In the genomic region with DNA sequence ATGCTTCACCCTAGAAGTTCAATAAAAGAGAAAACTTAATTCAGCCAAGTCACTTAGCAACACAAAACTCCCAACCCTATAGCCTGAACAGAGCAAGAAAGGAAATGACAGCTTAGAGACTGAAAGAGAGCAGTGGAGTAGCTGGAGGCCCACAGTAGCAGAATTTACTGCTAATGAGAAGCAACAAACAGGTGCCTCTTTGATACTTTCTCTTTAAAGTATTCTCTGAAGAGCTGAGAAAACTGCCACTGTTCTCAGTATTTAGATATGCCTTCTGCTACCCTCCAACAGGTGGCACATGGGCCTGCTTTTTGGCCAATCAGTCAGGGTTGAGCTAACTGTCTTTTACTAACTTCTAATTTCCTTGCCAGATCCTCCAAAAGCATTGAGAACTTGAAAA, we compare ENCODE assay signal across 11 cellular contexts.
DNase-seq lines count a peak whose midpoint lies in the region; ATAC-seq and TF ChIP-seq lines count a peak whose summit lies in the region.
"Had no signal": no experiment of that assay in that cellular context is flagged by ENCODE, and none has a peak within 500 bp of the region (broad histone marks: within the 10 kb centered on the region; RNA-seq: fewer than 3 reads in every experiment).

No MANE protein-coding gene starts in this region.

- no peaks in the 10 kb centered on the region for H3K27me3 Mint-ChIP-seq in Calu3 (ENCODE audit: unreplicated experiment)
- no peaks in the 10 kb centered on the region for H3K27me3 Mint-ChIP-seq in activated B cell treated with CpG ODN at 0.5 μM for 24 hours

- H3K4me1 Mint-ChIP-seq in Calu3 (ENCODE audit: low read depth, unreplicated experiment): peaks cover 26% of the 10 kb centered on the region
- peaks cover 3% of the 10 kb centered on the region for H3K4me1 Mint-ChIP-seq in activated B cell treated with CpG ODN at 0.5 μM for 24 hours

- intact Hi-C loops in Calu3 (cut with micrococcal nuclease; ENCODE audit: unreplicated experiment): no loop called here
- intact Hi-C loops in activated B cell treated with CpG ODN at 0.5 μM for 24 hours (cut with micrococcal nuclease): loop anchor here (1.0 to 5.0 kb wide), 3 partner anchors 94 to 397 kb away; no protein-coding TSS in a partner anchor

- TF ChIP-seq CTCF in Calu3 (IDR thresholded peaks at IDR 0.05; ENCODE audit: unreplicated experiment) (no peak), activated B cell treated with CpG ODN at 0.5 μM for 24 hours (IDR thresholded peaks at IDR 0.05) (no peak)

- no peak overlapping the region for H3K27ac Mint-ChIP-seq in Calu3 (ENCODE audit: unreplicated experiment)
- H3K27ac Mint-ChIP-seq in activated B cell treated with CpG ODN at 0.5 μM for 24 hours: no peak overlapping the region

- peak; percentile 16 for DNase-seq in Calu3
- DNase-seq in activated B cell treated with CpG ODN at 0.5 μM for 24 hours: no peak
- DNase-seq in NCI-H774 (lab: John Stamatoyannopoulos, UW): no peak
- DNase-seq in activated CD8-positive, alpha-beta memory T cell treated with anti-CD3 and anti-CD28 coated beads for 24 hours: no peak
- DNase-seq in glomerular visceral epithelial cell (ENCODE audit: extremely low spot score): no peak
- DNase-seq: cortex of kidney, hypothalamus, transverse colon had no signal

- CTCF ChIA-PET in Calu3 (lab: Charles Lee) (interaction anchor here (0.6 to 1.3 kb wide), 4 partner anchors 11 to 1197 kb away, joined by 3 to 5 read pairs (median 3); no protein-coding TSS in a partner anchor), activated B cell treated with CpG ODN at 0.5 μM for 24 hours (lab: Charles Lee) (interaction anchor here (1.0 to 1.8 kb wide), 7 partner anchors 29 to 281 kb away, joined by 3 to 10 read pairs (median 3); no protein-coding TSS in a partner anchor)

- H3K9me3 Mint-ChIP-seq in Calu3 (ENCODE audit: low read depth, unreplicated experiment) (no peaks in the 10 kb centered on the region), activated B cell treated with CpG ODN at 0.5 μM for 24 hours (no peaks in the 10 kb centered on the region)

- BruUV-seq in Calu3 (replicated peaks; lab: Mats Ljungman, UMichigan): no TSS peak

- H3K4me3 Mint-ChIP-seq in Calu3 (ENCODE audit: low read depth, unreplicated experiment) (no peak overlapping the region), activated B cell treated with CpG ODN at 0.5 μM for 24 hours (no peak overlapping the region)

- peak; percentile 61 for ATAC-seq in GM18907 (IDR thresholded peaks at IDR 0.05; ENCODE audit: unreplicated experiment)
- ATAC-seq in HG02938 (IDR thresholded peaks at IDR 0.05; ENCODE audit: unreplicated experiment): peak; percentile 68
- ATAC-seq in activated B cell treated with CpG ODN at 0.5 μM for 24 hours (ENCODE audit: low read depth): peak; percentile 37
- no peak for ATAC-seq in HG03108 (IDR thresholded peaks at IDR 0.05; ENCODE audit: unreplicated experiment)

- POLR2A ChIA-PET in activated B cell treated with CpG ODN at 0.5 μM for 24 hours (lab: Charles Lee): interaction anchor here (0.6 kb wide), 1 partner anchor 1058 kb away, joined by 3 read pairs; no protein-coding TSS in a partner anchor

- no peaks in the 10 kb centered on the region for H3K36me3 Mint-ChIP-seq in Calu3 (ENCODE audit: insufficient read depth, unreplicated experiment)
- H3K36me3 Mint-ChIP-seq in activated B cell treated with CpG ODN at 0.5 μM for 24 hours (ENCODE audit: low read depth): no peaks in the 10 kb centered on the region
